Comparison of ENCODE assay signal across 8 cellular contexts in the genomic region with DNA sequence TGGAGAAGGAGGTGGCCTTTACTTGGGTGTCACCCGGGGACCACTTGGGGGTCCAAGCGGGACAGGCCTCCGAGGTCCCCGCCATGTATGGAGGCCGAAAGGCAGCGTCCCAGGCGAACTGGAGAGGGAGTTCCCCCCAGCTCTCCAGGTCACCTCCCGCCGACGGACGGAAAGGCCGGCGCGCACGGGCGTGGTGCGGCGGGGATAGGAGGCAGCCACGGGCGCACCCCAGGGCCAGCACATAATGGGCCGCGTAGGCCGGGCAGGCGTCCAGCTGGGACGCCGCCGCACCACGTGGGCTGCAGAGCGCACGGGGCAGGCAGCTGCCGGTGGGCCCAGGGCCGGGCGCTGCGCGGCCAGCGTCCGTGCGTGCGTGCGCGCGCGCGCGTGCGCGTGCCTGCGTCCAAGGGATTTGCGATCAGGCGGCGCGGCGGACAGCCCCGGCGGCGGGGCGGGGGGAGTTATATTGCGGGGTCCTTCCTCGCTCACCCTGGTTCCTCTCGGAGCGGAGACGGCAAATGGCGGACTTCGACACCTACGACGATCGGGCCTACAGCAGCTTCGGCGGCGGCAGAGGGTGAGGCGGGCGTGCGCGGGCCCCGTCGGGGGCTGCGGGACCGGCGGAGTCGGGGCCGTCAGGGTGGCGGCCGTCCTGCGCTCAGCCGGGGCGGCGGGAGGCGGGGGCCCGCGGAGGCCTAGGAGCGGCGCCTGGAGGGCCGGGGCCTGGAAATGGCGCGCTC. TPM values are rescaled to one million over a fixed set of nuclear protein-coding genes. Genes with fewer than 3 reads are reported as not detected.
DNase-seq lines count a peak whose midpoint lies in the region; ATAC-seq and TF ChIP-seq lines count a peak whose summit lies in the region.

A gene (plus strand): TSS at position 491 of the 740 bp plus-strand sequence. CDS start 28 bp downstream, at position 519.

- POLR2A ChIA-PET in activated naive CD8-positive, alpha-beta T cell treated with anti-CD3 and anti-CD28 coated beads, Interleukin-2, amount 10 ng/mL, durations not matched to agents 7 days and 5 days (lab: Charles Lee): interaction anchor here (0.7 to 3.3 kb wide), 11 partner anchors 12 to 227 kb away, joined by 3 to 24 read pairs (median 4); a partner anchor contains a TSS

- H3K27ac ChIP-seq in SU-DHL-6 (ENCODE audit: low read depth, low read length): peak within 1 kb of the TSS; percentile 63
- peak within 1 kb of the TSS; percentile 89 to 95 for H3K27ac ChIP-seq in ovary
- H3K27ac ChIP-seq in thymus (ENCODE audit: low read depth): peak within 1 kb of the TSS; percentile 91

- H3K4me2 ChIP-seq in SU-DHL-6 (ENCODE audit: low read depth, low read length, poor library complexity, severe bottlenecking): peak within 1 kb of the TSS; percentile 81

- H3K4me3 ChIP-seq in GM12865 (ENCODE audit: low read depth, low read length): peak within 1 kb of the TSS; percentile 80
- peak within 1 kb of the TSS; percentile 92 for H3K4me3 ChIP-seq in SU-DHL-6 (ENCODE audit: insufficient read depth, low read length, poor library complexity, severe bottlenecking)
- peak within 1 kb of the TSS; percentile 67 for H3K4me3 ChIP-seq in ovary
- peak within 1 kb of the TSS; percentile 90 for H3K4me3 ChIP-seq in thymus (ENCODE audit: low read length)

- peaks cover 48% of the 10 kb centered on the region for H3K79me2 ChIP-seq in SU-DHL-6 (ENCODE audit: insufficient read depth, low read length)

- ATAC-seq in HG02759 (IDR thresholded peaks at IDR 0.05; ENCODE audit: unreplicated experiment) (peak; percentile 89), Right ventricle myocardium inferior (peak; percentile 98)
- ATAC-seq in activated naive CD8-positive, alpha-beta T cell treated with anti-CD3 and anti-CD28 coated beads, Interleukin-2, amount 10 ng/mL, durations not matched to agents 7 days and 5 days (ENCODE audit: low read depth): peak; percentile 85

- TF ChIP-seq CTCF in GM12865 (IDR thresholded peaks at IDR 0.05; ENCODE audit: insufficient read depth, low read depth, low read length, missing control alignments) (no peak), SU-DHL-6 (IDR thresholded peaks at IDR 0.05; ENCODE audit: insufficient read depth, low read length, poor library complexity, severe bottlenecking) (no peak), ovary (IDR thresholded peaks at IDR 0.05) (peak in 2 of 3 donors; percentile 0 to 20)

- H3F3A ChIP-seq in SU-DHL-6 (ENCODE audit: insufficient read depth): peaks cover 9% of the 10 kb centered on the region; the same call in 1 of the 2 replicates

- peak; percentile 91 for TF ChIP-seq POLR2A in ovary (IDR thresholded peaks at IDR 0.05)

- no peaks in the 10 kb centered on the region for H3K27me3 Mint-ChIP-seq in activated naive CD8-positive, alpha-beta T cell treated with anti-CD3 and anti-CD28 coated beads, Interleukin-2, amount 10 ng/mL, durations not matched to agents 7 days and 5 days

- H3K4me1 ChIP-seq in ovary (ENCODE audit: insufficient read depth) (peaks cover 7% of the 10 kb centered on the region), thymus (ENCODE audit: control insufficient read depth, insufficient read depth, low read length) (peaks cover 6% of the 10 kb centered on the region)

- DNase-seq in GM12865 (ENCODE audit: low read depth): peak; percentile 97
- DNase-seq in NCI-H1417 (lab: John Stamatoyannopoulos, UW): peak; percentile 96 to 99 (median 97)
- peak; percentile 99 for DNase-seq in activated naive CD8-positive, alpha-beta T cell treated with anti-CD3 and anti-CD28 coated beads, Interleukin-2, amount 10 ng/mL, durations not matched to agents 7 days and 5 days
- DNase-seq in Right ventricle myocardium inferior (ENCODE audit: missing footprints): peak; percentile 98
- DNase-seq in ovary: peak; percentile 96 to 99 (median 98)

- peak within 1 kb of the TSS; percentile 89 for H3K4me3 Mint-ChIP-seq in activated naive CD8-positive, alpha-beta T cell treated with anti-CD3 and anti-CD28 coated beads, Interleukin-2, amount 10 ng/mL, durations not matched to agents 7 days and 5 days

- 0 to 1% (median 0%) methylated on average over 23 to 95 of the region's 95 CpGs for WGBS in ovary, 3 donors
- under 1% methylated on average over 95 of the region's 95 CpGs for WGBS in thymus

- no peaks in the 10 kb centered on the region for H3K27me3 ChIP-seq in SU-DHL-6 (ENCODE audit: low read length)
- no peaks in the 10 kb centered on the region for H3K27me3 ChIP-seq in ovary
- H3K27me3 ChIP-seq in thymus (ENCODE audit: control insufficient read depth, insufficient read depth): no peaks in the 10 kb centered on the region

- peak within 1 kb of the TSS; percentile 96 for H3K9ac ChIP-seq in SU-DHL-6 (ENCODE audit: low read length)

- peak within 1 kb of the TSS; percentile 74 for H2AFZ ChIP-seq in SU-DHL-6 (ENCODE audit: low read depth, low read length, severe bottlenecking)

- no peak for TF ChIP-seq EP300 in ovary (IDR thresholded peaks at IDR 0.05)

- peak within 1 kb of the TSS; percentile 88 for H3K27ac Mint-ChIP-seq in activated naive CD8-positive, alpha-beta T cell treated with anti-CD3 and anti-CD28 coated beads, Interleukin-2, amount 10 ng/mL, durations not matched to agents 7 days and 5 days

- peaks cover 18% of the 10 kb centered on the region for H3K36me3 Mint-ChIP-seq in activated naive CD8-positive, alpha-beta T cell treated with anti-CD3 and anti-CD28 coated beads, Interleukin-2, amount 10 ng/mL, durations not matched to agents 7 days and 5 days

- peaks cover 35% of the 10 kb centered on the region for H3K4me1 Mint-ChIP-seq in activated naive CD8-positive, alpha-beta T cell treated with anti-CD3 and anti-CD28 coated beads, Interleukin-2, amount 10 ng/mL, durations not matched to agents 7 days and 5 days

- peaks cover 33% of the 10 kb centered on the region for H4K20me1 ChIP-seq in SU-DHL-6 (ENCODE audit: low read depth, low read length)

- no peaks in the 10 kb centered on the region for H3K9me3 Mint-ChIP-seq in activated naive CD8-positive, alpha-beta T cell treated with anti-CD3 and anti-CD28 coated beads, Interleukin-2, amount 10 ng/mL, durations not matched to agents 7 days and 5 days

- no peaks in the 10 kb centered on the region for H3K9me2 ChIP-seq in SU-DHL-6 (replicated peaks; ENCODE audit: insufficient read depth, low read length)

- no peaks in the 10 kb centered on the region for H3K9me3 ChIP-seq in SU-DHL-6 (ENCODE audit: insufficient read depth, low read length)
- H3K9me3 ChIP-seq in ovary: no peaks in the 10 kb centered on the region
- no peaks in the 10 kb centered on the region for H3K9me3 ChIP-seq in thymus (ENCODE audit: control insufficient read depth)

- H3K36me3 ChIP-seq in SU-DHL-6 (ENCODE audit: low read length) (peaks cover 16% of the 10 kb centered on the region), ovary (no peaks in the 10 kb centered on the region), thymus (ENCODE audit: control insufficient read depth, insufficient read depth) (peaks cover 4% of the 10 kb centered on the region)

- intact Hi-C loops in Right ventricle myocardium inferior (cut with DNase I): loop anchor here (5.0 to 10.0 kb wide), 3 partner anchors 82 to 481 kb away; a partner anchor contains a TSS
- intact Hi-C loops in ovary (cut with DNase I): loop anchor here in 1 of 4 donors (10.0 kb wide), 2 partner anchors 89 to 309 kb away; a partner anchor contains a TSS

RNA-seq across cellular contexts. Expression of the gene that starts here (rescaled TPM):
- 100 to 1,000 TPM; 264 to 270 TPM for total RNA-seq in activated naive CD8-positive, alpha-beta T cell treated with anti-CD3 and anti-CD28 coated beads, Interleukin-2, amount 10 ng/mL, durations not matched to agents 7 days and 5 days
- total RNA-seq in Right ventricle myocardium inferior (172 TPM), ovary (100 to 1,000 TPM; 151 to 301 (median 273) TPM)
- polyA plus RNA-seq in ovary (100 to 1,000 TPM; 221 to 222 TPM), thymus (157 TPM)

Comparison
In these comparisons a context has a peak if more than half of its experiments do, and no peak if none do; other contexts are left out.
1. Peak in every context shown above with its lines: DNase-seq, ATAC-seq, H3K4me3 ChIP-seq and H3K27ac ChIP-seq.
2. CTCF ChIP-seq: peak in ovary (2 of 3); none in GM12865 (single experiment) and SU-DHL-6 (single experiment).